In genomic region chr20:47379433-47380150, GRCh38 we compare ENCODE assay signal across 12 cellular contexts. TPM values are rescaled to one million over a fixed set of nuclear protein-coding genes. Genes with fewer than 3 reads are reported as not detected.
DNase-seq lines count a peak whose midpoint lies in the region; ATAC-seq, FAIRE-seq and TF ChIP-seq lines count a peak whose summit lies in the region.
"Had no signal": no experiment of that assay in that cellular context is flagged by ENCODE, and none has a peak within 500 bp of the region (broad histone marks: within the 10 kb centered on the region; RNA-seq: fewer than 3 reads in every experiment).

No MANE protein-coding gene starts in this region.

- H2BK15ac ChIP-seq in H1 (ENCODE audit: low read length) = peak overlapping the region; percentile 72; the same call in 1 of the 2 replicates

- peaks cover 40% of the 10 kb centered on the region for H3K4me1 Mint-ChIP-seq in osteocyte (ENCODE audit: unreplicated experiment)
- peaks cover 12% of the 10 kb centered on the region for H3K4me1 Mint-ChIP-seq in type B pancreatic cell (ENCODE audit: unreplicated experiment)

- peak overlapping the region; percentile 84 for H4K91ac ChIP-seq in H1 (replicated peaks; ENCODE audit: insufficient read length, low read length)

- DNase-seq in EH (ENCODE audit: low read depth) (peak; percentile 80), RPMI7951 (ENCODE audit: low read depth) (peak; percentile 94), H1 (ENCODE audit: low read depth in 1 of 2, low spot score in 2 of 2) (no peak), osteocyte (ENCODE audit: extremely low spot score, unreplicated experiment) (no peak), NCI-H187 treated with DMSO at 0.1 percent for 48 hours (lab: John Stamatoyannopoulos, UW) (no peak), type B pancreatic cell (ENCODE audit: extremely low spot score, unreplicated experiment) (no peak)
- DNase-seq: midbrain, PC-9 had no signal

- H3K27me3 Mint-ChIP-seq in osteocyte (ENCODE audit: unreplicated experiment) (no peaks in the 10 kb centered on the region), type B pancreatic cell (no peaks in the 10 kb centered on the region)

- peaks cover 0 to 3% of the 10 kb centered on the region in 2 experiments; a peak in 1 of 4 replicates for H3K79me2 ChIP-seq in H1 (ENCODE audit: control insufficient read depth in 1 of 2, insufficient read depth in 2 of 2, low read length in 2 of 2)

- H3K36me3 ChIP-seq in H1 (ENCODE audit: control insufficient read depth in 2 of 4, insufficient read depth in 4 of 4, low read length in 3 of 4) = no peaks in the 10 kb centered on the region; a peak in 2 of 8 replicates
- H3K36me3 ChIP-seq: right atrium auricular region had no signal

- H4K5ac ChIP-seq in H1 (ENCODE audit: insufficient read length, low read depth, low read length) = no peak overlapping the region

- no peak for FAIRE-seq in H1 (lab: Jason Lieb, UNC)
- FAIRE-seq: endometrium had no signal

- no peaks in the 10 kb centered on the region for H3K27me3 ChIP-seq in H1 (replicated peaks in 1 of 4; ENCODE audit: control insufficient read depth in 3 of 4, extremely low read depth in 1 of 4, insufficient read depth in 3 of 4, low read length in 3 of 4)
- H3K27me3 ChIP-seq: right atrium auricular region had no signal

- POLR2A ChIA-PET in H1 (lab: Charles Lee; ENCODE audit: partially characterized antibody) = interaction anchor here (1.1 to 4.0 kb wide), 8 partner anchors 10 to 96 kb away, joined by 3 to 23 read pairs (median 6); partner anchors contain the start of gene ZMYND8

- TF ChIP-seq CTCF in H1 (IDR thresholded peaks at IDR 0.05; ENCODE audit: control extremely low read depth in 1 of 3, insufficient read depth in 1 of 3, low read depth in 1 of 3, low read length in 3 of 3) (no peak), osteocyte (IDR thresholded peaks at IDR 0.05) (no peak), type B pancreatic cell (conservative IDR thresholded peaks at IDR 0.05) (no peak)

- no peak for TF ChIP-seq EP300 in H1 (IDR thresholded peaks at IDR 0.05; ENCODE audit: borderline replicate concordance in 1 of 2, low read depth in 2 of 2, low read length in 2 of 2)

- H3K23ac ChIP-seq in H1 (ENCODE audit: insufficient read length) = no peak overlapping the region

- no peak overlapping the region; the same call in 1 of the 2 replicates for H3K18ac ChIP-seq in H1 (ENCODE audit: extremely low read depth, low read length)

- CTCF ChIA-PET in H1 (lab: Charles Lee; ENCODE audit: partially characterized antibody) = interaction anchor here (0.5 to 7.2 kb wide), 11 partner anchors 8 to 159 kb away, joined by 3 to 179 read pairs (median 5); no protein-coding TSS in a partner anchor

- peak overlapping the region; percentile 80; the same call in 1 of the 2 replicates for H2BK20ac ChIP-seq in H1 (ENCODE audit: low read length)

- peaks cover 0 to 11% (median 2%) of the 10 kb centered on the region in 4 experiments; a peak in 5 of 7 replicates for H3K4me1 ChIP-seq in H1 (replicated peaks in 1 of 4; ENCODE audit: control insufficient read depth in 3 of 4, insufficient read depth in 4 of 4, low read length in 3 of 4)

- H3K79me1 ChIP-seq in H1 (ENCODE audit: low read depth, low read length) = no peaks in the 10 kb centered on the region

- H3K4ac ChIP-seq in H1 (replicated peaks; ENCODE audit: insufficient read length, low read depth, low read length) = peak overlapping the region; percentile 32

- H4K8ac ChIP-seq in H1 (ENCODE audit: extremely low read depth, insufficient read depth, low read length) = no peak overlapping the region

- peak overlapping the region; percentile 9; the same call in 1 of the 2 replicates for H2BK5ac ChIP-seq in H1 (ENCODE audit: low read depth, low read length)

- no peak for ATAC-seq in GM18867 (IDR thresholded peaks at IDR 0.05; ENCODE audit: unreplicated experiment)
- no peak for ATAC-seq in HG03175 (IDR thresholded peaks at IDR 0.05; ENCODE audit: unreplicated experiment)

- no peaks in the 10 kb centered on the region for H3K9me3 Mint-ChIP-seq in osteocyte (ENCODE audit: unreplicated experiment)
- no peaks in the 10 kb centered on the region for H3K9me3 Mint-ChIP-seq in type B pancreatic cell

- no peaks in the 10 kb centered on the region for H3K9me3 ChIP-seq in H1 (ENCODE audit: insufficient read depth in 2 of 2, low read depth in 1 of 2, low read length in 1 of 2)
- H3K9me3 ChIP-seq: right atrium auricular region had no signal

- no peak overlapping the region for H3K9ac ChIP-seq in H1 (replicated peaks in 1 of 4; ENCODE audit: extremely low read depth in 1 of 4, low read depth in 3 of 4, low read length in 3 of 4)

- no peaks in the 10 kb centered on the region; the same call in 1 of the 2 replicates for H3K23me2 ChIP-seq in H1 (ENCODE audit: low read depth, low read length)

- H3K4me2 ChIP-seq in H1 (ENCODE audit: insufficient read depth in 1 of 2, low read depth in 2 of 2, low read length in 2 of 2) = no peak overlapping the region
- H3K4me2 ChIP-seq: PC-9 had no signal

- no peaks in the 10 kb centered on the region for H4K20me1 ChIP-seq in H1 (replicated peaks in 1 of 2; ENCODE audit: control insufficient read depth in 1 of 2, insufficient read depth in 2 of 2, low read length in 2 of 2)

- no peak for TF ChIP-seq POLR2A in H1 (IDR thresholded peaks at IDR 0.05; ENCODE audit: control extremely low read depth in 1 of 2, low read depth in 2 of 2, low read length in 2 of 2)

- H3K27ac Mint-ChIP-seq in osteocyte (ENCODE audit: unreplicated experiment) (peak overlapping the region; percentile 27), type B pancreatic cell (no peak overlapping the region)

- H3K4me3 Mint-ChIP-seq in osteocyte (ENCODE audit: unreplicated experiment) = no peak overlapping the region
- H3K4me3 Mint-ChIP-seq in type B pancreatic cell = no peak overlapping the region

- H3K56ac ChIP-seq in H1 (replicated peaks; ENCODE audit: insufficient read length, low read depth, low read length) = no peak overlapping the region

- H2AFZ ChIP-seq in H1 (ENCODE audit: low read length) = no peak overlapping the region
- H2AFZ ChIP-seq: PC-9 had no signal

- H2BK120ac ChIP-seq in H1 (replicated peaks; ENCODE audit: low read depth, low read length) = no peak overlapping the region

- H2BK12ac ChIP-seq in H1 (ENCODE audit: low read depth, low read length) = peak overlapping the region; percentile 50

- H3K14ac ChIP-seq in H1 (ENCODE audit: insufficient read length) = no peak overlapping the region

- H3K4me3 ChIP-seq in H1 (ENCODE audit: extremely low read depth in 1 of 4, insufficient read depth in 2 of 4, low read depth in 3 of 4, low read length in 4 of 4) = no peak overlapping the region
- H3K4me3 ChIP-seq: PC-9, right atrium auricular region had no signal

- WGBS in H1 (ENCODE audit: extremely low coverage in 1 of 2, insufficient coverage in 1 of 2, insufficient read length in 1 of 2, insufficient replicate concordance in 2 of 2, low coverage in 1 of 2, low lambda C conversion rate in 2 of 2, missing lambda C conversion rate in 1 of 2), 2 experiments = 94% methylated on average over 15 of the region's 15 CpGs; no CpG with 5 or more reads in 1 of the 2 experiments

- no peaks in the 10 kb centered on the region for H3K36me3 Mint-ChIP-seq in osteocyte (ENCODE audit: unreplicated experiment)
- H3K36me3 Mint-ChIP-seq in type B pancreatic cell = no peaks in the 10 kb centered on the region

- no peak overlapping the region for H3K27ac ChIP-seq in H1 (ENCODE audit: low read depth, low read length)
- H3K27ac ChIP-seq: PC-9 had no signal

- no peak for TF ChIP-seq RAD21 in H1 (IDR thresholded peaks at IDR 0.05 in 1 of 2, conservative IDR thresholded peaks at IDR 0.05 in 1 of 2; ENCODE audit: low read depth in 2 of 2, low read length in 2 of 2)

- H2AK5ac ChIP-seq in H1 (ENCODE audit: low read depth, low read length) = no peak overlapping the region

TF ChIP-seq in H1, 55 proteins besides CTCF, POLR2A, EP300 and RAD21:
- TF ChIP-seq CHD1 (IDR thresholded peaks at IDR 0.05; ENCODE audit: low read depth, low read length) (no peak), SP2 (IDR thresholded peaks at IDR 0.05; ENCODE audit: low read length) (no peak), SAP30 (IDR thresholded peaks at IDR 0.05; ENCODE audit: insufficient read depth, insufficient replicate concordance, low read length) (no peak), BRCA1 (IDR thresholded peaks at IDR 0.05; ENCODE audit: low read depth, low read length) (no peak), MAFK (IDR thresholded peaks at IDR 0.05; ENCODE audit: low read depth, low read length) (no peak), SIX5 (IDR thresholded peaks at IDR 0.05; ENCODE audit: low read depth, low read length) (no peak)

RNA-seq across cellular contexts. Expression of gene ZMYND8, which starts 23.1 kb away (rescaled TPM):
- 26.6 and 36.0 TPM in 2 replicates for total RNA-seq in RPMI7951 (2014; rRNA removed; shearing (Covaris generic))
- 163 TPM in 2 replicates for total RNA-seq in H1 (2021; fragmentation: NEBNext Ultra II Directional; extraction: Animal tissue kit (Norgen Biotek cat#: 25700))
- 50.5 and 58.5 TPM in 2 replicates for polyA plus RNA-seq in H1 (2011; rRNA removed)
- 66.1 TPM for polyA plus RNA-seq in H1 (2011; cell fraction: cytosol; rRNA removed)
- polyA plus RNA-seq in H1 (2011; cell fraction: nucleus; rRNA removed) = 123 TPM
- polyA plus RNA-seq in H1 (2012, experiment 1 of 2) = 71.7 to 113 TPM (median 77.5 TPM) in 4 replicates
- polyA plus RNA-seq in H1 (2012, experiment 2 of 2) = 9.8 TPM
- 70.7 TPM for polyA plus RNA-seq in H1 (2013, experiment 1 of 2)
- polyA plus RNA-seq in H1 (2013, experiment 2 of 2) = 69.6 TPM
- 67.9 and 102 TPM in 2 replicates for polyA minus RNA-seq in H1 (2011; rRNA and poly(A)+ RNA removed)
- 53.2 TPM for polyA minus RNA-seq in H1 (2011; cell fraction: cytosol; rRNA and poly(A)+ RNA removed)
- 91.2 TPM for polyA minus RNA-seq in H1 (2011; cell fraction: nucleus; rRNA and poly(A)+ RNA removed)
- total RNA-seq in osteocyte (96.5 and 111 TPM in 2 replicates), type B pancreatic cell (ENCODE audit: low replicate concordance) (38.9 and 58.9 TPM in 2 replicates)

Comparison
In these comparisons a context has a peak if more than half of its experiments do, and no peak if none do; other contexts are left out.
1. DNase-seq: peak in EH (single experiment) and RPMI7951 (single experiment); none in H1 (0 of 2), osteocyte (single experiment), NCI-H187 treated with DMSO at 0.1 percent for 48 hours (single experiment) and type B pancreatic cell (single experiment).